8 cellular contexts compared by ENCODE assay signal in the genomic region with DNA sequence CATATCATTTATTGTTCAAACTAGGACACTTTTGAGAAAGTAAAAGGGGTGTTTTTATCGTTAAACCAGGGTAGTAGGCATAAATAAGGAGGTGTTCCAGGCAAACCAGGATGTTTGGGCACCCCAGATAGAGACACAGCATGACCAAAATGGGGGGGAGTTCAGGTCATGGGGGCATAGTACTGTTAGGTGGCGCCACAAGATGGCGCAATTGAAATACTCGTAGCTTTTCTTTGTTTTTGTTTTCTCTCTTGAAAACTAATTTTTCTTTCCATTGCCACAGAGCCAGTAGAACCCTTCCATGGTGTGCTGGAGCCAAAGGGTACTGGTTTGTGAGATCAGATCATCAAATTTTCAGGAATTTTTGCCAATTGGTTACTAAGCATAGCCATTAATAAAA.
DNase-seq lines count a peak whose midpoint lies in the region; ATAC-seq and TF ChIP-seq lines count a peak whose summit lies in the region.

No MANE protein-coding gene starts in this region.

- H3K27me3 Mint-ChIP-seq in activated naive CD8-positive, alpha-beta T cell treated with anti-CD3 and anti-CD28 coated beads, Interleukin-2, amount 50 U/mL, for 24 hours = peaks cover 6% of the 10 kb centered on the region

- H3K4me3 Mint-ChIP-seq in activated naive CD8-positive, alpha-beta T cell treated with anti-CD3 and anti-CD28 coated beads, Interleukin-2, amount 50 U/mL, for 24 hours = no peak overlapping the region

- H3K27ac Mint-ChIP-seq in activated naive CD8-positive, alpha-beta T cell treated with anti-CD3 and anti-CD28 coated beads, Interleukin-2, amount 50 U/mL, for 24 hours = no peak overlapping the region

- H3K9me3 Mint-ChIP-seq in activated naive CD8-positive, alpha-beta T cell treated with anti-CD3 and anti-CD28 coated beads, Interleukin-2, amount 50 U/mL, for 24 hours = no peaks in the 10 kb centered on the region

- TF ChIP-seq CTCF in 22Rv1 (IDR thresholded peaks at IDR 0.05) (peak; percentile 34), GM10266 (IDR thresholded peaks at IDR 0.05; ENCODE audit: control insufficient read depth, insufficient read depth, low read depth, missing control alignments) (peak; percentile 40)

- no peaks in the 10 kb centered on the region for H3K36me3 Mint-ChIP-seq in activated naive CD8-positive, alpha-beta T cell treated with anti-CD3 and anti-CD28 coated beads, Interleukin-2, amount 50 U/mL, for 24 hours (ENCODE audit: low read depth)

- H3K27ac ChIP-seq in 22Rv1 = no peak overlapping the region

- peaks cover 37% of the 10 kb centered on the region for H3K4me1 Mint-ChIP-seq in activated naive CD8-positive, alpha-beta T cell treated with anti-CD3 and anti-CD28 coated beads, Interleukin-2, amount 50 U/mL, for 24 hours

- no peak for ATAC-seq in activated naive CD8-positive, alpha-beta T cell treated with anti-CD3 and anti-CD28 coated beads, Interleukin-2, amount 50 U/mL, for 24 hours
- no peak for ATAC-seq in HG03354 (IDR thresholded peaks at IDR 0.05; ENCODE audit: poor library complexity, severe bottlenecking, unreplicated experiment)

- DNase-seq in GM10266 (ENCODE audit: extremely low spot score) (peak; percentile 32), NCI-H748 treated with DMSO at 0.1 percent for 48 hours (lab: John Stamatoyannopoulos, UW) (peak; percentile 5), inferior parietal cortex (ENCODE audit: extremely low spot score) (peak; percentile 9), NCI-H2227 (lab: John Stamatoyannopoulos, UW; ENCODE audit: unreplicated experiment) (no peak)
- peak; percentile 36 for DNase-seq in activated naive CD8-positive, alpha-beta T cell treated with anti-CD3 and anti-CD28 coated beads, Interleukin-2, amount 50 U/mL, for 24 hours
- no peak for DNase-seq in NK-92 treated with Interleukin-12 subunit alpha and Interleukin-12 subunit beta, amount 100 ng/mL, for 24 hours (lab: John Stamatoyannopoulos, UW)

Comparison
In these comparisons a context has a peak if more than half of its experiments do, and no peak if none do; other contexts are left out.
1. DNase-seq: peak in GM10266 (single experiment), NCI-H748 treated with DMSO at 0.1 percent for 48 hours (single experiment), activated naive CD8-positive, alpha-beta T cell treated with anti-CD3 and anti-CD28 coated beads, Interleukin-2, amount 50 U/mL, for 24 hours (single experiment) and inferior parietal cortex (single experiment); none in NK-92 treated with Interleukin-12 subunit alpha and Interleukin-12 subunit beta, amount 100 ng/mL, for 24 hours (single experiment) and NCI-H2227 (single experiment).